In the genomic region with DNA sequence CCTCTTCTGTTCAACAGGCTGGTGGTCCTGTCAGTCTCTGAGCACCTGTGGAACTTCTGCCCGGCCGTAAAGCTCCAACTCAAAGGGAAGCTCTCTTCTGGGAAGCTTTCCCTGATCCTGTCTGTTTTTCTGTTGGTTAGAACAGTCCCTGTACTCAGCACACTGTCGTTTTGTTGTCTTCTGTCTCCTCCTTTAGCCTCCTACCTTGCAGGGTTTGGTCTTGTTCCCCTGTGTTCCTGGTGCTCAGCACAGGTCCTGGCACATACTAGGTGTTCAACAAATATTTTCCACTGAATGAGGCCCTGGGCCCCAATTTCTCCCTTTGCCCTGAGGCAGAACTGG, we compare ENCODE assay signal across 1 cellular context.
TF ChIP-seq lines count a peak whose summit lies in the region.

No MANE protein-coding gene starts in this region.

TF ChIP-seq in SK-N-SH, 30 proteins besides CTCF, POLR2A, EP300 and RAD21:
- no peak for TF ChIP-seq TAF1 (IDR thresholded peaks at IDR 0.05; ENCODE audit: borderline replicate concordance, low read depth, low read length)
- TF ChIP-seq, protein P1, sequence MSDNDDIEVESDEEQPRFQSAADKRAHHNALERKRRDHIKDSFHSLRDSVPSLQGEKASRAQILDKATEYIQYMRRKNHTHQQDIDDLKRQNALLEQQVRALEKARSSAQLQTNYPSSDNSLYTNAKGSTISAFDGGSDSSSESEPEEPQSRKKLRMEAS (IDR thresholded peaks at IDR 0.05; ENCODE audit: low read depth) = no peak
- no peak for TF ChIP-seq REST (IDR thresholded peaks at IDR 0.05; ENCODE audit: low read depth, low read length)
- no peak for TF ChIP-seq FOXM1 (IDR thresholded peaks at IDR 0.05; ENCODE audit: low read depth)
- no peak for TF ChIP-seq GABPA (IDR thresholded peaks at IDR 0.05; ENCODE audit: low read depth)
- TF ChIP-seq RCOR1 (IDR thresholded peaks at IDR 0.05; ENCODE audit: low read length) = no peak
- TF ChIP-seq CHD2 (IDR thresholded peaks at IDR 0.05; ENCODE audit: low read length, partially characterized antibody) = no peak
- no peak for TF ChIP-seq FOXJ3 (CRISPR knock-in tag; IDR thresholded peaks at IDR 0.05)
- TF ChIP-seq MXI1 (IDR thresholded peaks at IDR 0.05; ENCODE audit: low read depth, low read length) = no peak
- TF ChIP-seq, protein P2, sequence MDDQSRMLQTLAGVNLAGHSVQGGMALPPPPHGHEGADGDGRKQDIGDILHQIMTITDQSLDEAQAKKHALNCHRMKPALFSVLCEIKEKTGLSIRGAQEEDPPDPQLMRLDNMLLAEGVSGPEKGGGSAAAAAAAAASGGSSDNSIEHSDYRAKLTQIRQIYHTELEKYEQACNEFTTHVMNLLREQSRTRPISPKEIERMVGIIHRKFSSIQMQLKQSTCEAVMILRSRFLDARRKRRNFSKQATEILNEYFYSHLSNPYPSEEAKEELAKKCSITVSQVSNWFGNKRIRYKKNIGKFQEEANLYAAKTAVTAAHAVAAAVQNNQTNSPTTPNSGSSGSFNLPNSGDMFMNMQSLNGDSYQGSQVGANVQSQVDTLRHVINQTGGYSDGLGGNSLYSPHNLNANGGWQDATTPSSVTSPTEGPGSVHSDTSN (IDR thresholded peaks at IDR 0.05) = no peak
TF ChIP-seq in SK-N-SH: peak in this region for 0.
